ENCODE assay signal across 10 cellular contexts in the genomic region with DNA sequence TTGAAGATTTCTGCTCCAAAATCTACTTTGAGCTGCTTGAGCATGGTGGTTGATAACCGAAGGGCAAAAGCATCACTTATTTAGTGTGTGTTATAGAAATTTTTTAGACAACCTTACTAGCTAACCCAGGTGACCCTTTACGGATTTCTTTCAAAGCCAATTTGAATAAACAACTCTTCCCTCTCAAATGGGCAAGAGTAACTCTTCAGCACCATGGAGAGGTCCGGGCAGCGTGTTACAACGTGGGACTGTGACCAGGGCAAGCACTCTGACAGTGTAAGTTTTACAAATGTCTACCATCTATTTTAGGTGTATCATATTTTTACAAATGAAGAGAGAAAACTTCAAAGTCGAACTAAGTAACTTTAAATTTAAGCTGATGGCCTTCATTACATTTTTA.
DNase-seq lines count a peak whose midpoint lies in the region; ATAC-seq, FAIRE-seq and TF ChIP-seq lines count a peak whose summit lies in the region.
"Had no signal": no experiment of that assay in that cellular context is flagged by ENCODE, and none has a peak within 500 bp of the region (broad histone marks: within the 10 kb centered on the region; RNA-seq: fewer than 3 reads in every experiment).

No MANE protein-coding gene starts in this region.

- no peak overlapping the region for H3K4me3 Mint-ChIP-seq in nephron progenitor cell

- DNase-seq in H4 (ENCODE audit: low spot score) (peak; percentile 33), NB4 (ENCODE audit: low read depth) (peak; percentile 39), dermis blood vessel endothelial cell (peak; percentile 79), nephron progenitor cell (peak; percentile 84), occipital lobe (lab: John Stamatoyannopoulos, UW) (no peak), GM19239 (ENCODE audit: insufficient read length, low spot score) (no peak), GM19240 (ENCODE audit: insufficient read length, low spot score) (no peak)
- DNase-seq: activated effector memory CD4-positive, alpha-beta T cell treated with Interleukin-2 at 50 U/mL for 16 hours; NCI-H1930 had no signal

- TF ChIP-seq CTCF in NB4 (IDR thresholded peaks at IDR 0.05; ENCODE audit: low read depth, low read length) = no peak
- no peak for TF ChIP-seq CTCF in nephron progenitor cell (IDR thresholded peaks at IDR 0.05)

- no peak for TF ChIP-seq POLR2A in NB4 (IDR thresholded peaks at IDR 0.05; ENCODE audit: extremely low read depth, insufficient read length)

- no peaks in the 10 kb centered on the region for H3K9me3 Mint-ChIP-seq in nephron progenitor cell

- no peak overlapping the region for H3K4me3 ChIP-seq in NB4 (ENCODE audit: low read depth, low read length)

- no peaks in the 10 kb centered on the region for H3K4me1 Mint-ChIP-seq in nephron progenitor cell

- H3K27ac Mint-ChIP-seq in nephron progenitor cell = no peak overlapping the region

- no peak for FAIRE-seq in GM19239 (lab: Jason Lieb, UNC)

- ATAC-seq in HG02571 (IDR thresholded peaks at IDR 0.05; ENCODE audit: unreplicated experiment) = no peak

- H3K36me3 Mint-ChIP-seq in nephron progenitor cell (ENCODE audit: low read depth) = no peaks in the 10 kb centered on the region

- H3K27me3 Mint-ChIP-seq in nephron progenitor cell (ENCODE audit: low read depth, poor library complexity) = peaks cover 35% of the 10 kb centered on the region

Comparison
In these comparisons a context has a peak if more than half of its experiments do, and no peak if none do; other contexts are left out.
1. DNase-seq: peak in H4 (single experiment), NB4 (single experiment), dermis blood vessel endothelial cell (single experiment) and nephron progenitor cell (single experiment); none in occipital lobe (single experiment), GM19239 (single experiment) and GM19240 (single experiment).